16 cellular contexts compared by ENCODE assay signal in the genomic region with DNA sequence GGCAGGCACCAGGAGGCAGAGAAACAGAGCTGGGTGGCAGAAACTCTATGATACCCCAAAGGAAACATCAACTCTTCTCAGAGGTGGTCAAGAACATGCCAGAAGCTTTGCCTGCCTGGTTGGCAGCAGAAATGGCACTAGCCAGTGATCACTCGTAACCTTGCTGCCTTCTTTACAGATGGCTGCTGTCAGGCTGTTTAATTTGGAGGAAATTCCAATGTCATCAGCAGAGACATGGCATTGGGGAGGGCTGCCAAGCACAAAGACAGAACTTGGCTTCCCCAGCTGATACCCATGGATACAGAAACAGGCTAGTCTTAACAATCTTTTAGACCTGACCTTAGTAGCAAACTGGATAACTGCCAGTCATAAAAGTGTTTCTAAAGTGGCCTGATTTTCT.
DNase-seq lines count a peak whose midpoint lies in the region; ATAC-seq and TF ChIP-seq lines count a peak whose summit lies in the region.
"Had no signal": no experiment of that assay in that cellular context is flagged by ENCODE, and none has a peak within 500 bp of the region (broad histone marks: within the 10 kb centered on the region; RNA-seq: fewer than 3 reads in every experiment).

No MANE protein-coding gene starts in this region.

- intact Hi-C loops in adrenal gland (cut with DNase I) (no loop called here), heart left ventricle (cut with DNase I) (no loop called here), ovary (cut with DNase I) (no loop called here)

- TF ChIP-seq EP300 in ovary (IDR thresholded peaks at IDR 0.05), result no peak

- H3K27me3 ChIP-seq in adrenal gland (no peaks in the 10 kb centered on the region), heart left ventricle (no peaks in the 10 kb centered on the region), ovary (no peaks in the 10 kb centered on the region)
- H3K27me3 ChIP-seq: gastroesophageal sphincter, Peyer's patch, suprapubic skin had no signal

- H3K36me3 ChIP-seq in adrenal gland (replicated peaks in 1 of 2) (no peaks in the 10 kb centered on the region), heart left ventricle (no peaks in the 10 kb centered on the region), ovary (no peaks in the 10 kb centered on the region)
- H3K36me3 ChIP-seq: gastroesophageal sphincter, Peyer's patch, suprapubic skin had no signal

- WGBS in adrenal gland, 4 donors, result 33 to 45% (median 45%) methylated on average over 1 of the region's 1 CpG
- 40 to 64% (median 54%) methylated on average over 1 of the region's 1 CpG for WGBS in heart left ventricle, 4 donors
- 59 to 80% (median 65%) methylated on average over 1 of the region's 1 CpG for whole genome bisulfite sequencing in ovary, 3 donors

- TF ChIP-seq CTCF in AG10803 (conservative IDR thresholded peaks at IDR 0.05; ENCODE audit: low read length) (no peak), adrenal gland (IDR thresholded peaks at IDR 0.05) (no peak), heart left ventricle (IDR thresholded peaks at IDR 0.05) (no peak), ovary (IDR thresholded peaks at IDR 0.05) (no peak)

- H3K27ac ChIP-seq in adrenal gland (peak overlapping the region in 4 of 5 donors; percentile 81 to 91 (median 84)), heart left ventricle (peak overlapping the region in 10 of 12 donors; percentile 20 to 74 (median 58)), ovary (peak overlapping the region; percentile 33 to 50)
- H3K27ac ChIP-seq: Peyer's patch, suprapubic skin had no signal

- H3K4me3 ChIP-seq in AG10803 (ENCODE audit: low read length) (no peak overlapping the region), adrenal gland (no peak overlapping the region), heart left ventricle (no peak overlapping the region), ovary (no peak overlapping the region)
- H3K4me3 ChIP-seq: gastroesophageal sphincter, Peyer's patch, suprapubic skin had no signal

- ATAC-seq in heart left ventricle, result peak; percentile 40 to 89 (median 72)
- ATAC-seq: gastroesophageal sphincter had no signal

- peak; percentile 70 for DNase-seq in AG10803 (ENCODE audit: low read depth)
- DNase-seq in adrenal gland, result peak; percentile 67 to 90 (median 81)
- peak in 1 of 5 donors; percentile 40 for DNase-seq in heart left ventricle
- no peak for DNase-seq in ovary
- DNase-seq in occipital lobe (lab: John Stamatoyannopoulos, UW), result no peak
- DNase-seq in NCI-H526 (lab: John Stamatoyannopoulos, UW), result no peak
- DNase-seq in NCI-H187 treated with DMSO at 0.1 percent for 48 hours (lab: John Stamatoyannopoulos, UW), result no peak
- no peak for DNase-seq in LoVo (ENCODE audit: low spot score)
- DNase-seq: activated B cell treated with CpG ODN at 0.5 μM for 24 hours; activated effector memory CD4-positive, alpha-beta T cell treated with Interleukin-2 at 50 U/mL for 16 hours; immature natural killer cell; NCI-H2081 treated with DMSO at 0.1 percent for 48 hours; NCI-H774; Peyer's patch had no signal

- TF ChIP-seq POLR2A in adrenal gland (IDR thresholded peaks at IDR 0.05) (no peak), heart left ventricle (IDR thresholded peaks at IDR 0.05) (no peak), ovary (IDR thresholded peaks at IDR 0.05) (no peak)

- H3K4me1 ChIP-seq in adrenal gland (replicated peaks in 1 of 2), result peaks cover 11 to 16% of the 10 kb centered on the region in 2 donors
- peaks cover 0 to 17% (median 8%) of the 10 kb centered on the region in 12 donors for H3K4me1 ChIP-seq in heart left ventricle
- H3K4me1 ChIP-seq in ovary (ENCODE audit: insufficient read depth), result peaks cover 6% of the 10 kb centered on the region
- H3K4me1 ChIP-seq: Peyer's patch had no signal

- H3K9me3 ChIP-seq in adrenal gland (replicated peaks in 1 of 3) (no peaks in the 10 kb centered on the region), heart left ventricle (no peaks in the 10 kb centered on the region), ovary (no peaks in the 10 kb centered on the region)
- H3K9me3 ChIP-seq: gastroesophageal sphincter, Peyer's patch, suprapubic skin had no signal

Comparison
In these comparisons a context has a peak if more than half of its experiments do, and no peak if none do; other contexts are left out.
1. DNase-seq: peak in AG10803 (single experiment) and adrenal gland (7 of 7); none in ovary (0 of 5), occipital lobe (single experiment), NCI-H526 (0 of 2), NCI-H187 treated with DMSO at 0.1 percent for 48 hours (single experiment) and LoVo (single experiment).
2. Peak in every context shown above with its lines, with median percentiles within 50 percentile points of each other: H3K27ac ChIP-seq.